1 cellular context compared by ENCODE assay signal in genomic region chr18:62944454-62944853, GRCh38.
TF ChIP-seq lines count a peak whose summit lies in the region.

No MANE protein-coding gene starts in this region.

TF ChIP-seq in K562, 482 proteins besides CTCF, POLR2A, EP300 and RAD21 (continued from another document):
- no peak for TF ChIP-seq SNAPC5 (CRISPR knock-in tag; IDR thresholded peaks at IDR 0.05)
- no peak for TF ChIP-seq SRSF9 (IDR thresholded peaks at IDR 0.05; ENCODE audit: borderline replicate concordance, low read depth, low read length)
- TF ChIP-seq DACH1 (IDR thresholded peaks at IDR 0.05; ENCODE audit: partially characterized antibody) = no peak
- TF ChIP-seq KLF16 (IDR thresholded peaks at IDR 0.05) = no peak
- no peak for TF ChIP-seq CREM (IDR thresholded peaks at IDR 0.05; ENCODE audit: low read depth)
- TF ChIP-seq XRCC5 (IDR thresholded peaks at IDR 0.05; ENCODE audit: low read depth, low read length) = no peak
- TF ChIP-seq PHF21A (IDR thresholded peaks at IDR 0.05; ENCODE audit: borderline replicate concordance, low read depth) = no peak
- no peak for TF ChIP-seq CBFA2T3 (IDR thresholded peaks at IDR 0.05)
- no peak for TF ChIP-seq JUN (IDR thresholded peaks at IDR 0.05; ENCODE audit: borderline replicate concordance, low read depth, low read length)
- no peak for TF ChIP-seq JUN (CRISPR knock-in tag; IDR thresholded peaks at IDR 0.05; ENCODE audit: borderline replicate concordance)
- no peak for TF ChIP-seq BRD9 (IDR thresholded peaks at IDR 0.05; ENCODE audit: low read depth, partially characterized antibody)
TF ChIP-seq in K562: peak in this region for 0.
